In the genomic region with DNA sequence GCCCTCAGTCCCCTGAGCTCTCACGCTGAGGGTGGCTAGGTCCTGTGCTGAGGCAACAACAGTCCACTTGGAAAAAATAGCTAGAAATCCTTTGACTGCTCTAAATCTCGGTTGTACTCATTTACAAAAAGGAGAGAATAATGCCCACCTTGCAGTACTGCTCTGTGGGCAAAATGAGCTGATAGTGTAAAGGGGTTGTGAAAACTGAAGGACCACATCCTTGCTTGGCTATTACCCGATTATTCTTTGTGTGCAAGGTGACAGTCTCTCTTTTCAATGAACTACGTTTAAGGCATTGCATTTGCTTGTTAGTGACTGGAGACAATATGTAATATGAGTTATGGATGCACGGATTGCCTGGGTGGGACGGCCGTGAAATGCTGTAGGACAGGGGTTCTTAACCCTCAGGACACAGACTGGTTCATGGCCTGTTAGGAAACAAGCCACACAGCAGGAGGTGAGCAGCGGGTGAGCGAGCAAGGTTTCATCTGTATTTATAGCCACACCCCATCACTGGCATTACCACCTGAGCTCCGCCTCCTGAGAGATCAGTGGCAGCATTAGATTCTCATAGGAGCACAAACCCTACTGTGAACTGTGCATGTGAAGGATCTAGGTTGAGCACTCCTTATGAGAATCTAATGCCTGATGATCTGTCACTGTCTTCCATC, we compare ENCODE assay signal across 27 cellular contexts. TPM values are rescaled to one million over a fixed set of nuclear protein-coding genes. Genes with fewer than 3 reads are reported as not detected.
"Had no signal": no experiment of that assay in that cellular context is flagged by ENCODE, and none has a peak within 500 bp of the region (broad histone marks: within the 10 kb centered on the region; RNA-seq: fewer than 3 reads in every experiment).

No MANE protein-coding gene starts in this region.

- DNase-seq: hippocampal formation; kidney; left colon; left lung; lower lobe of right lung; mammary epithelial cell; mesenchymal stem cell; naive thymus-derived CD8-positive, alpha-beta T cell; ovary; right lobe of liver; stimulated activated CD4-positive, alpha-beta T cell treated with anti-CD3 and anti-CD28 coated beads, Interleukin-1b, Interleukin-23, amount 100 ng/mL, for 48 hours; stimulated activated CD4-positive, alpha-beta T cell treated with anti-CD3 and anti-CD28 coated beads, Interleukin-2, amount 100 ng/mL, for 48 hours; stimulated activated CD4-positive, alpha-beta T cell treated with anti-CD3 and anti-CD28 coated beads, Interleukin-4, amount 100 ng/mL, for 4 hours; stimulated activated CD8-positive, alpha-beta memory T cell treated with anti-CD3 and anti-CD28 coated beads, Interleukin-4, amount 100 ng/mL, for 48 hours; stimulated activated naive B cell treated with anti-CD40 and anti-IgM and Interleukin-4, amounts not matched to agents 10 μg/mL and 1 μg/mL and 100 μg/mL, for 72 hours; stimulated activated naive CD8-positive, alpha-beta T cell treated with anti-CD3 and anti-CD28 coated beads, Interleukin-15, Interleukin-2, amounts not matched to agents 100 U/mL and 50 U/mL, for 24 hours; stomach; testis; thyroid gland; transverse colon; upper lobe of left lung had no signal

- H3K9me3 Mint-ChIP-seq: naive thymus-derived CD8-positive, alpha-beta T cell; stimulated activated naive B cell treated with anti-CD40 and anti-IgM and Interleukin-4, amounts not matched to agents 10 μg/mL and 1 μg/mL and 100 μg/mL, for 72 hours had no signal

- H3K27me3 Mint-ChIP-seq: naive thymus-derived CD8-positive, alpha-beta T cell; stimulated activated naive B cell treated with anti-CD40 and anti-IgM and Interleukin-4, amounts not matched to agents 10 μg/mL and 1 μg/mL and 100 μg/mL, for 72 hours had no signal

- H3K36me3 Mint-ChIP-seq: stimulated activated naive B cell treated with anti-CD40 and anti-IgM and Interleukin-4, amounts not matched to agents 10 μg/mL and 1 μg/mL and 100 μg/mL, for 72 hours had no signal

- H3K4me3 Mint-ChIP-seq: stimulated activated naive B cell treated with anti-CD40 and anti-IgM and Interleukin-4, amounts not matched to agents 10 μg/mL and 1 μg/mL and 100 μg/mL, for 72 hours had no signal

- H3K27ac Mint-ChIP-seq: progenitor cell of endocrine pancreas; stimulated activated naive B cell treated with anti-CD40 and anti-IgM and Interleukin-4, amounts not matched to agents 10 μg/mL and 1 μg/mL and 100 μg/mL, for 72 hours had no signal

- H3K9me3 ChIP-seq: left lung, lower lobe of right lung, ovary, right atrium auricular region, right lobe of liver, stomach, testis, thyroid gland, transverse colon, upper lobe of left lung, vagina had no signal

- H3K4me1 ChIP-seq: left lung, lower lobe of right lung, right atrium auricular region, right lobe of liver, stomach, testis, thyroid gland, upper lobe of left lung, vagina had no signal

- H3K4me2 ChIP-seq: smooth muscle cell had no signal

- H3K27ac ChIP-seq: left lung, lower lobe of right lung, ovary, right atrium auricular region, right lobe of liver, stomach, testis, thyroid gland, transverse colon, upper lobe of left lung, vagina had no signal

- ATAC-seq: left colon; left lung; lower lobe of right lung; naive thymus-derived CD8-positive, alpha-beta T cell; right lobe of liver; stimulated activated naive B cell treated with anti-CD40 and anti-IgM and Interleukin-4, amounts not matched to agents 10 μg/mL and 1 μg/mL and 100 μg/mL, for 72 hours; stimulated activated naive CD8-positive, alpha-beta T cell treated with anti-CD3 and anti-CD28 coated beads, Interleukin-15, Interleukin-2, amounts not matched to agents 100 U/mL and 50 U/mL, for 24 hours had no signal

- H3K4me3 ChIP-seq: left lung, lower lobe of right lung, ovary, right atrium auricular region, right lobe of liver, smooth muscle cell, stomach, testis, thyroid gland, transverse colon, upper lobe of left lung, vagina had no signal

- H3K36me3 ChIP-seq: left lung, lower lobe of right lung, ovary, right atrium auricular region, right lobe of liver, stomach, thyroid gland, transverse colon, upper lobe of left lung, vagina had no signal

- H3K27me3 ChIP-seq: left lung, ovary, right atrium auricular region, right lobe of liver, stomach, testis, thyroid gland, transverse colon, upper lobe of left lung, vagina had no signal

RNA-seq across cellular contexts. Expression of gene SAMD3, which starts 14.6 kb away (rescaled TPM):
- total RNA-seq: mammary epithelial cell, pulmonary artery endothelial cell, renal cortical epithelial cell had no signal
